In the genomic region with DNA sequence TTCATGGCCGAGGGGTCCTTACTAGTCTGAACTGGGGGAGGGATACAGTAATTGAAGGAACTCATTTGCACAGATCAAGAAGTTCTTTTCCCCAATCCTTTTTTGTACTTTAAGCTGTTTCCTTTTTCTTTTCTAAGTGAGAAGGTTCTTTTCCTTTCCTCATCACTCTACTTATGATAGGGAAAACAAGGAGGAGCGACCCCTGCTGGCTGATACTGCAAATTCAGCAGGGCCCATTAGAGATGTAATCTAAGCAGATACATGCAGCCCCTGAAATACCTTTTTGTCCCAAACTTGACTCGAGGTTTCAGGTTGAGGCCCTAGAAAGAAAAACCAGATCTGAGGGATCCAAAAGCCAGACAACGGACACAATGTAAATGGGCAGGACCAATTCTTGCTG, we compare ENCODE assay signal across 14 cellular contexts.
DNase-seq lines count a peak whose midpoint lies in the region; ATAC-seq, FAIRE-seq and TF ChIP-seq lines count a peak whose summit lies in the region.
"Had no signal": no experiment of that assay in that cellular context is flagged by ENCODE, and none has a peak within 500 bp of the region (broad histone marks: within the 10 kb centered on the region; RNA-seq: fewer than 3 reads in every experiment).

No MANE protein-coding gene starts in this region.

- DNase-seq in NCI-H748 (lab: John Stamatoyannopoulos, UW; ENCODE audit: unreplicated experiment) = peak; percentile 20
- DNase-seq in NCI-H748 treated with DMSO at 0.1 percent for 48 hours (lab: John Stamatoyannopoulos, UW) = no peak
- DNase-seq in H7 = peak; percentile 41
- DNase-seq in SJCRH30 = peak; percentile 33 to 65
- peak; percentile 9 for DNase-seq in iris pigment epithelial cell (ENCODE audit: low read depth)
- no peak for DNase-seq in dorsolateral prefrontal cortex
- DNase-seq in CD8-positive, alpha-beta memory T cell = no peak
- DNase-seq in pancreas = no peak
- DNase-seq: activated B cell treated with CpG ODN at 0.5 μM for 24 hours; central memory CD4-positive, alpha-beta T cell; kidney; NCI-H345; stimulated activated naive CD4-positive, alpha-beta T cell treated with Interleukin-2 at 50 U/mL for 16 hours had no signal

- CTCF ChIA-PET in CD8-positive, alpha-beta memory T cell (lab: Charles Lee) = no interaction called here

- H3K4me3 ChIP-seq in H7 (ENCODE audit: insufficient read depth, low read depth, low read length) (no peak overlapping the region), SJCRH30 (no peak overlapping the region), dorsolateral prefrontal cortex (no peak overlapping the region), pancreas (no peak overlapping the region)
- no peak overlapping the region for H3K4me3 ChIP-seq in CD8-positive, alpha-beta memory T cell (ENCODE audit: low read length)
- H3K4me3 ChIP-seq: right atrium auricular region had no signal

- H3K4me3 Mint-ChIP-seq in CD8-positive, alpha-beta memory T cell = no peak overlapping the region
- H3K4me3 Mint-ChIP-seq: activated B cell treated with CpG ODN at 0.5 μM for 24 hours had no signal

- POLR2A ChIA-PET in CD8-positive, alpha-beta memory T cell (lab: Charles Lee) = no interaction called here

- H3K36me3 ChIP-seq in H7 (replicated peaks; ENCODE audit: control insufficient read depth, insufficient read depth, low read length) = no peaks in the 10 kb centered on the region
- H3K36me3 ChIP-seq in SJCRH30 = no peaks in the 10 kb centered on the region
- no peaks in the 10 kb centered on the region for H3K36me3 ChIP-seq in CD8-positive, alpha-beta memory T cell (ENCODE audit: insufficient read depth, low read length)
- H3K36me3 ChIP-seq in pancreas = no peaks in the 10 kb centered on the region
- H3K36me3 ChIP-seq: right atrium auricular region had no signal

- peaks cover 0 to 2% of the 10 kb centered on the region in 2 donors for H3K27me3 Mint-ChIP-seq in CD8-positive, alpha-beta memory T cell
- H3K27me3 Mint-ChIP-seq: activated B cell treated with CpG ODN at 0.5 μM for 24 hours had no signal

- intact Hi-C loops in dorsolateral prefrontal cortex (cut with DNase I) = no loop called here
- intact Hi-C loops in pancreas (cut with DNase I) = no loop called here

- no peak overlapping the region for H3K27ac ChIP-seq in SJCRH30
- H3K27ac ChIP-seq in dorsolateral prefrontal cortex = no peak overlapping the region
- no peak overlapping the region for H3K27ac ChIP-seq in CD8-positive, alpha-beta memory T cell (ENCODE audit: low read depth, low read length)
- no peak overlapping the region for H3K27ac ChIP-seq in pancreas
- H3K27ac ChIP-seq: right atrium auricular region had no signal

- H3K9me3 ChIP-seq in SJCRH30 (replicated peaks) (no peaks in the 10 kb centered on the region), pancreas (no peaks in the 10 kb centered on the region)
- H3K9me3 ChIP-seq in CD8-positive, alpha-beta memory T cell (ENCODE audit: low read length) = no peaks in the 10 kb centered on the region

- no peaks in the 10 kb centered on the region for H3K27me3 ChIP-seq in H7 (ENCODE audit: control insufficient read depth, insufficient read depth, low read length)
- H3K27me3 ChIP-seq in SJCRH30 = no peaks in the 10 kb centered on the region
- H3K27me3 ChIP-seq in dorsolateral prefrontal cortex = peaks cover 0 to 3% (median 0%) of the 10 kb centered on the region in 45 donors
- H3K27me3 ChIP-seq in CD8-positive, alpha-beta memory T cell (ENCODE audit: insufficient read depth, low read length, poor library complexity, severe bottlenecking) = no peaks in the 10 kb centered on the region
- no peaks in the 10 kb centered on the region for H3K27me3 ChIP-seq in pancreas
- H3K27me3 ChIP-seq: right atrium auricular region had no signal

- TF ChIP-seq CTCF in dorsolateral prefrontal cortex (IDR thresholded peaks at IDR 0.05 in 54 of 56, conservative IDR thresholded peaks at IDR 0.05 in 2 of 56; ENCODE audit: low read depth in 1 of 56, partially characterized antibody in 56 of 56) (no peak), pancreas (IDR thresholded peaks at IDR 0.05) (no peak)

- FAIRE-seq in pancreas (lab: Jason Lieb, UNC) = no peak
- FAIRE-seq: kidney had no signal

- no peaks in the 10 kb centered on the region for H3K4me1 Mint-ChIP-seq in CD8-positive, alpha-beta memory T cell
- H3K4me1 Mint-ChIP-seq: activated B cell treated with CpG ODN at 0.5 μM for 24 hours had no signal

- no peak for ATAC-seq in pancreas

- no peak overlapping the region for H3K27ac Mint-ChIP-seq in CD8-positive, alpha-beta memory T cell
- H3K27ac Mint-ChIP-seq: activated B cell treated with CpG ODN at 0.5 μM for 24 hours had no signal

- H3K9me3 Mint-ChIP-seq in CD8-positive, alpha-beta memory T cell = peaks cover 4 to 14% (median 5%) of the 10 kb centered on the region in 5 donors
- H3K9me3 Mint-ChIP-seq: activated B cell treated with CpG ODN at 0.5 μM for 24 hours had no signal

- H3K4me1 ChIP-seq in SJCRH30 = no peaks in the 10 kb centered on the region
- H3K4me1 ChIP-seq in CD8-positive, alpha-beta memory T cell (ENCODE audit: insufficient read depth, low read length) = no peaks in the 10 kb centered on the region
- no peaks in the 10 kb centered on the region for H3K4me1 ChIP-seq in pancreas
- H3K4me1 ChIP-seq: right atrium auricular region had no signal

- 53 to 56% methylated on average over 4 of the region's 4 CpGs for WGBS in pancreas, 2 donors

- no peaks in the 10 kb centered on the region for H3K36me3 Mint-ChIP-seq in CD8-positive, alpha-beta memory T cell

Comparison
In these comparisons a context has a peak if more than half of its experiments do, and no peak if none do; other contexts are left out.
1. DNase-seq: peak in NCI-H748 (single experiment), H7 (single experiment), SJCRH30 (2 of 2) and iris pigment epithelial cell (single experiment); none in NCI-H748 treated with DMSO at 0.1 percent for 48 hours (single experiment), dorsolateral prefrontal cortex (0 of 10), CD8-positive, alpha-beta memory T cell (0 of 5) and pancreas (0 of 6).